1 cellular context compared by ENCODE assay signal in genomic region chr7:136061433-136061832, GRCh38.
TF ChIP-seq lines count a peak whose summit lies in the region.

No MANE protein-coding gene starts in this region.

TF ChIP-seq in K562, 482 proteins besides CTCF, POLR2A, EP300 and RAD21 (continued from another document and continues in another):
- TF ChIP-seq ZNF655 (CRISPR knock-in tag; IDR thresholded peaks at IDR 0.05) (no peak), ILF3 (IDR thresholded peaks at IDR 0.05; ENCODE audit: borderline replicate concordance) (no peak), FOXM1 (IDR thresholded peaks at IDR 0.05; ENCODE audit: low read depth) (peak; percentile 84), FOXM1 (CRISPR knock-in tag; IDR thresholded peaks at IDR 0.05; ENCODE audit: low read depth) (no peak), NFATC3 (IDR thresholded peaks at IDR 0.05) (no peak), ZKSCAN1 (IDR thresholded peaks at IDR 0.05; ENCODE audit: low read depth, low read length) (no peak), IRF2 (CRISPR knock-in tag; IDR thresholded peaks at IDR 0.05) (no peak), ZNF830 (CRISPR knock-in tag; IDR thresholded peaks at IDR 0.05) (no peak), ZNF764 (CRISPR knock-in tag; IDR thresholded peaks at IDR 0.05; ENCODE audit: low read depth) (no peak), ZNF431 (CRISPR knock-in tag; IDR thresholded peaks at IDR 0.05) (no peak), CCAR2 (IDR thresholded peaks at IDR 0.05; ENCODE audit: low read depth, low read length) (no peak), MEF2A (IDR thresholded peaks at IDR 0.05; ENCODE audit: control insufficient read depth, low read depth, low read length) (0 out of 2 replicates have a peak, but pooled peaks have one; percentile 21), USF2 (CRISPR knock-in tag; IDR thresholded peaks at IDR 0.05) (no peak), NCOA2 (IDR thresholded peaks at IDR 0.05; ENCODE audit: partially characterized antibody in 2 of 2) (no peak), SREBF2 (CRISPR knock-in tag; IDR thresholded peaks at IDR 0.05) (no peak), STAT5A (IDR thresholded peaks at IDR 0.05; ENCODE audit: borderline replicate concordance, low read length) (no peak), ZKSCAN8 (CRISPR knock-in tag; IDR thresholded peaks at IDR 0.05) (no peak), THRA (IDR thresholded peaks at IDR 0.05) (no peak), JUND (IDR thresholded peaks at IDR 0.05; ENCODE audit: borderline replicate concordance, low read depth, low read length) (no peak), JUND (tag; IDR thresholded peaks at IDR 0.05; ENCODE audit: borderline replicate concordance, low read depth, low read length) (peak; percentile 34; the same call in 1 of the 3 replicates), SETDB1 (IDR thresholded peaks at IDR 0.05; ENCODE audit: low read length) (no peak), CHD2 (IDR thresholded peaks at IDR 0.05; ENCODE audit: low read depth, low read length) (no peak), LARP7 (IDR thresholded peaks at IDR 0.05) (no peak), SMAD4 (CRISPR knock-in tag; conservative IDR thresholded peaks at IDR 0.05) (no peak), GTF2E2 (tag; IDR thresholded peaks at IDR 0.05) (no peak), MAFF (IDR thresholded peaks at IDR 0.05; ENCODE audit: low read length) (peak; percentile 75; the same call in 1 of the 2 replicates), ZNF175 (CRISPR knock-in tag; IDR thresholded peaks at IDR 0.05; ENCODE audit: low read depth) (no peak), SMARCE1 (IDR thresholded peaks at IDR 0.05) (no peak; the same call in 1 of the 2 replicates), TRIM24 (IDR thresholded peaks at IDR 0.05) (no peak), PATZ1 (CRISPR knock-in tag; IDR thresholded peaks at IDR 0.05; ENCODE audit: borderline replicate concordance) (no peak), ILK (tag; IDR thresholded peaks at IDR 0.05; ENCODE audit: borderline replicate concordance, low read depth) (no peak), FOSL1 (tag; conservative IDR thresholded peaks at IDR 0.05) (no peak), ZNF311 (CRISPR knock-in tag; IDR thresholded peaks at IDR 0.05) (no peak), MAFK (IDR thresholded peaks at IDR 0.05; ENCODE audit: low read length) (peak; percentile 73), ZNF197 (CRISPR knock-in tag; IDR thresholded peaks at IDR 0.05; ENCODE audit: low read depth) (no peak), ZMIZ1 (IDR thresholded peaks at IDR 0.05; ENCODE audit: low read depth in 2 of 2, low read length in 2 of 2) (no peak), SOX6 (IDR thresholded peaks at IDR 0.05) (0 out of 2 replicates have a peak, but pooled peaks have one; percentile 26), MCM2 (IDR thresholded peaks at IDR 0.05; ENCODE audit: low read depth) (no peak), ESRRA (IDR thresholded peaks at IDR 0.05; ENCODE audit: borderline replicate concordance, low read depth) (no peak), HNRNPK (IDR thresholded peaks at IDR 0.05; ENCODE audit: low read depth, low read length, poor library complexity, severe bottlenecking) (no peak), NR2C1 (IDR thresholded peaks at IDR 0.05) (no peak), NR2C1 (tag; IDR thresholded peaks at IDR 0.05) (no peak), ZNF57 (CRISPR knock-in tag; IDR thresholded peaks at IDR 0.05) (no peak), STAT5B (CRISPR knock-in tag; IDR thresholded peaks at IDR 0.05) (no peak), FOS (IDR thresholded peaks at IDR 0.05; ENCODE audit: extremely low read depth, insufficient read length) (no peak), DNMT1 (IDR thresholded peaks at IDR 0.05) (no peak), ZEB2 (IDR thresholded peaks at IDR 0.05) (no peak), MYBL2 (IDR thresholded peaks at IDR 0.05; ENCODE audit: low read depth) (peak; percentile 61; the same call in 1 of the 2 replicates), MYBL2 (CRISPR knock-in tag; IDR thresholded peaks at IDR 0.05; ENCODE audit: borderline replicate concordance) (no peak), MECOM (CRISPR knock-in tag; IDR thresholded peaks at IDR 0.05) (peak; percentile 55; the same call in 1 of the 2 replicates), MEF2D (tag; conservative IDR thresholded peaks at IDR 0.05; ENCODE audit: low read depth) (no peak), NFIX (CRISPR knock-in tag; IDR thresholded peaks at IDR 0.05; ENCODE audit: low read depth) (no peak), ZFP1 (CRISPR knock-in tag; IDR thresholded peaks at IDR 0.05) (no peak), GATAD2B (IDR thresholded peaks at IDR 0.05; ENCODE audit: borderline replicate concordance) (no peak; the same call in 1 of the 2 replicates), NR4A1 (CRISPR knock-in tag; IDR thresholded peaks at IDR 0.05) (no peak), NR4A1 (tag; IDR thresholded peaks at IDR 0.05) (no peak)
- TF ChIP-seq, protein P1, sequence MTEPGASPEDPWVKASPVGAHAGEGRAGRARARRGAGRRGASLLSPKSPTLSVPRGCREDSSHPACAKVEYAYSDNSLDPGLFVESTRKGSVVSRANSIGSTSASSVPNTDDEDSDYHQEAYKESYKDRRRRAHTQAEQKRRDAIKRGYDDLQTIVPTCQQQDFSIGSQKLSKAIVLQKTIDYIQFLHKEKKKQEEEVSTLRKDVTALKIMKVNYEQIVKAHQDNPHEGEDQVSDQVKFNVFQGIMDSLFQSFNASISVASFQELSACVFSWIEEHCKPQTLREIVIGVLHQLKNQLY (CRISPR knock-in tag; conservative IDR thresholded peaks at IDR 0.05), result no peak
- TF ChIP-seq, protein P2, sequence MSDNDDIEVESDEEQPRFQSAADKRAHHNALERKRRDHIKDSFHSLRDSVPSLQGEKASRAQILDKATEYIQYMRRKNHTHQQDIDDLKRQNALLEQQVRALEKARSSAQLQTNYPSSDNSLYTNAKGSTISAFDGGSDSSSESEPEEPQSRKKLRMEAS (CRISPR knock-in tag; IDR thresholded peaks at IDR 0.05), result no peak
- TF ChIP-seq, protein P3, sequence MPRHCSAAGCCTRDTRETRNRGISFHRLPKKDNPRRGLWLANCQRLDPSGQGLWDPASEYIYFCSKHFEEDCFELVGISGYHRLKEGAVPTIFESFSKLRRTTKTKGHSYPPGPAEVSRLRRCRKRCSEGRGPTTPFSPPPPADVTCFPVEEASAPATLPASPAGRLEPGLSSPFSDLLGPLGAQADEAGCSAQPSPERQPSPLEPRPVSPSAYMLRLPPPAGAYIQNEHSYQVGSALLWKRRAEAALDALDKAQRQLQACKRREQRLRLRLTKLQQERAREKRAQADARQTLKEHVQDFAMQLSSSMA (CRISPR knock-in tag; IDR thresholded peaks at IDR 0.05), result no peak
- TF ChIP-seq, protein P4, sequence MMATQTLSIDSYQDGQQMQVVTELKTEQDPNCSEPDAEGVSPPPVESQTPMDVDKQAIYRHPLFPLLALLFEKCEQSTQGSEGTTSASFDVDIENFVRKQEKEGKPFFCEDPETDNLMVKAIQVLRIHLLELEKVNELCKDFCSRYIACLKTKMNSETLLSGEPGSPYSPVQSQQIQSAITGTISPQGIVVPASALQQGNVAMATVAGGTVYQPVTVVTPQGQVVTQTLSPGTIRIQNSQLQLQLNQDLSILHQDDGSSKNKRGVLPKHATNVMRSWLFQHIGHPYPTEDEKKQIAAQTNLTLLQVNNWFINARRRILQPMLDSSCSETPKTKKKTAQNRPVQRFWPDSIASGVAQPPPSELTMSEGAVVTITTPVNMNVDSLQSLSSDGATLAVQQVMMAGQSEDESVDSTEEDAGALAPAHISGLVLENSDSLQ (IDR thresholded peaks at IDR 0.05), result peak; percentile 53; the same call in 1 of the 2 replicates
- TF ChIP-seq, protein P5, sequence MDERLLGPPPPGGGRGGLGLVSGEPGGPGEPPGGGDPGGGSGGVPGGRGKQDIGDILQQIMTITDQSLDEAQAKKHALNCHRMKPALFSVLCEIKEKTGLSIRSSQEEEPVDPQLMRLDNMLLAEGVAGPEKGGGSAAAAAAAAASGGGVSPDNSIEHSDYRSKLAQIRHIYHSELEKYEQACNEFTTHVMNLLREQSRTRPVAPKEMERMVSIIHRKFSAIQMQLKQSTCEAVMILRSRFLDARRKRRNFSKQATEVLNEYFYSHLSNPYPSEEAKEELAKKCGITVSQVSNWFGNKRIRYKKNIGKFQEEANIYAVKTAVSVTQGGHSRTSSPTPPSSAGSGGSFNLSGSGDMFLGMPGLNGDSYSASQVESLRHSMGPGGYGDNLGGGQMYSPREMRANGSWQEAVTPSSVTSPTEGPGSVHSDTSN (CRISPR knock-in tag; IDR thresholded peaks at IDR 0.05; ENCODE audit: low read depth), result no peak
- TF ChIP-seq, protein P5 (tag; conservative IDR thresholded peaks at IDR 0.05; ENCODE audit: low read depth), result 0 out of 2 replicates have a peak, but pooled peaks have one; percentile 20
